ENCODE assay signal across 1 cellular context in the genomic region with DNA sequence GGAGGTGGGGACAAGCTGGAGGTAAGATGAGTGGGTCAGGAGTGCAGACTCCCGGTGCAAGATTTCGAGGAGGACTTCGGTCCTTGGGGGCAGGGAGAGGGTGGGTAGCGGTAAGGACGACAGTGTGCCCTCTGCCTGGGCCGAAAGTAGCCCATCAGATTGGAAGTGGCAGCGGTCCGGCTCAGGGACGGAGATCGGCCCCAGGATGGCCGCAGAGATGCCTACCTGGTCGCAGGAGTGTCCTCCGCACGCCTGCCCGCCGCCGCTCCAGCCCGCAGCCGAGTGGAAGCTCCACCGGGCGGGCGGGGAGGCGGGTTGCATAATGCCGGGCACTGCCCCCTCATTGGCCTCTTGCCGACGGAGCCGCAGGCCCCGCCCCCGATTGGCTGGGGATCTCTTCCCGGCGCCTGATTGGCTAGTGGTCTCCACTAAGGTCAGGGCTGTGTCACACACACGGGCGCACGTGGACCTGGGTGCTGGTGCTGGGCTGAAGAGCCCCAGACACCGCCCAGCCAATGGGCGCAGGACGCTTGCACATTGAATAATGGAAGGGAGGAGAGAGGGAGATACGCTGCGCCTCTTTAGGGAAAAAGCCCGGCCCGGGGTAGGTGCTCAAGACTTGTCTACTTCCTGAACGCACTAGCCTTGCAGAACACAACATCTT.
TF ChIP-seq lines count a peak whose summit lies in the region.

A gene with protein sequence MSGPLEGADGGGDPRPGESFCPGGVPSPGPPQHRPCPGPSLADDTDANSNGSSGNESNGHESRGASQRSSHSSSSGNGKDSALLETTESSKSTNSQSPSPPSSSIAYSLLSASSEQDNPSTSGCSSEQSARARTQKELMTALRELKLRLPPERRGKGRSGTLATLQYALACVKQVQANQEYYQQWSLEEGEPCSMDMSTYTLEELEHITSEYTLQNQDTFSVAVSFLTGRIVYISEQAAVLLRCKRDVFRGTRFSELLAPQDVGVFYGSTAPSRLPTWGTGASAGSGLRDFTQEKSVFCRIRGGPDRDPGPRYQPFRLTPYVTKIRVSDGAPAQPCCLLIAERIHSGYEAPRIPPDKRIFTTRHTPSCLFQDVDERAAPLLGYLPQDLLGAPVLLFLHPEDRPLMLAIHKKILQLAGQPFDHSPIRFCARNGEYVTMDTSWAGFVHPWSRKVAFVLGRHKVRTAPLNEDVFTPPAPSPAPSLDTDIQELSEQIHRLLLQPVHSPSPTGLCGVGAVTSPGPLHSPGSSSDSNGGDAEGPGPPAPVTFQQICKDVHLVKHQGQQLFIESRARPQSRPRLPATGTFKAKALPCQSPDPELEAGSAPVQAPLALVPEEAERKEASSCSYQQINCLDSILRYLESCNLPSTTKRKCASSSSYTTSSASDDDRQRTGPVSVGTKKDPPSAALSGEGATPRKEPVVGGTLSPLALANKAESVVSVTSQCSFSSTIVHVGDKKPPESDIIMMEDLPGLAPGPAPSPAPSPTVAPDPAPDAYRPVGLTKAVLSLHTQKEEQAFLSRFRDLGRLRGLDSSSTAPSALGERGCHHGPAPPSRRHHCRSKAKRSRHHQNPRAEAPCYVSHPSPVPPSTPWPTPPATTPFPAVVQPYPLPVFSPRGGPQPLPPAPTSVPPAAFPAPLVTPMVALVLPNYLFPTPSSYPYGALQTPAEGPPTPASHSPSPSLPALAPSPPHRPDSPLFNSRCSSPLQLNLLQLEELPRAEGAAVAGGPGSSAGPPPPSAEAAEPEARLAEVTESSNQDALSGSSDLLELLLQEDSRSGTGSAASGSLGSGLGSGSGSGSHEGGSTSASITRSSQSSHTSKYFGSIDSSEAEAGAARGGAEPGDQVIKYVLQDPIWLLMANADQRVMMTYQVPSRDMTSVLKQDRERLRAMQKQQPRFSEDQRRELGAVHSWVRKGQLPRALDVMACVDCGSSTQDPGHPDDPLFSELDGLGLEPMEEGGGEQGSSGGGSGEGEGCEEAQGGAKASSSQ (N-terminal part only) (minus strand): TSS at position 293 of the 664 bp plus-strand sequence. CDS start 1,698 bp downstream, outside the sequence.

TF ChIP-seq in GM23338, 12 proteins besides CTCF, POLR2A, EP300 and RAD21 (continued from another document):
- TF ChIP-seq, protein P1, sequence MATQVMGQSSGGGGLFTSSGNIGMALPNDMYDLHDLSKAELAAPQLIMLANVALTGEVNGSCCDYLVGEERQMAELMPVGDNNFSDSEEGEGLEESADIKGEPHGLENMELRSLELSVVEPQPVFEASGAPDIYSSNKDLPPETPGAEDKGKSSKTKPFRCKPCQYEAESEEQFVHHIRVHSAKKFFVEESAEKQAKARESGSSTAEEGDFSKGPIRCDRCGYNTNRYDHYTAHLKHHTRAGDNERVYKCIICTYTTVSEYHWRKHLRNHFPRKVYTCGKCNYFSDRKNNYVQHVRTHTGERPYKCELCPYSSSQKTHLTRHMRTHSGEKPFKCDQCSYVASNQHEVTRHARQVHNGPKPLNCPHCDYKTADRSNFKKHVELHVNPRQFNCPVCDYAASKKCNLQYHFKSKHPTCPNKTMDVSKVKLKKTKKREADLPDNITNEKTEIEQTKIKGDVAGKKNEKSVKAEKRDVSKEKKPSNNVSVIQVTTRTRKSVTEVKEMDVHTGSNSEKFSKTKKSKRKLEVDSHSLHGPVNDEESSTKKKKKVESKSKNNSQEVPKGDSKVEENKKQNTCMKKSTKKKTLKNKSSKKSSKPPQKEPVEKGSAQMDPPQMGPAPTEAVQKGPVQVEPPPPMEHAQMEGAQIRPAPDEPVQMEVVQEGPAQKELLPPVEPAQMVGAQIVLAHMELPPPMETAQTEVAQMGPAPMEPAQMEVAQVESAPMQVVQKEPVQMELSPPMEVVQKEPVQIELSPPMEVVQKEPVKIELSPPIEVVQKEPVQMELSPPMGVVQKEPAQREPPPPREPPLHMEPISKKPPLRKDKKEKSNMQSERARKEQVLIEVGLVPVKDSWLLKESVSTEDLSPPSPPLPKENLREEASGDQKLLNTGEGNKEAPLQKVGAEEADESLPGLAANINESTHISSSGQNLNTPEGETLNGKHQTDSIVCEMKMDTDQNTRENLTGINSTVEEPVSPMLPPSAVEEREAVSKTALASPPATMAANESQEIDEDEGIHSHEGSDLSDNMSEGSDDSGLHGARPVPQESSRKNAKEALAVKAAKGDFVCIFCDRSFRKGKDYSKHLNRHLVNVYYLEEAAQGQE (IDR thresholded peaks at IDR 0.05; ENCODE audit: unreplicated experiment) = no peak
- TF ChIP-seq EZH2phosphoT487 (IDR thresholded peaks at IDR 0.05; ENCODE audit: unreplicated experiment) = no peak
